ENCODE assay signal across 17 cellular contexts in genomic region chrX:24528605-24529004, GRCh38.
"Had no signal": no experiment of that assay in that cellular context is flagged by ENCODE, and none has a peak within 500 bp of the region (broad histone marks: within the 10 kb centered on the region; RNA-seq: fewer than 3 reads in every experiment).

No MANE protein-coding gene starts in this region.

- ATAC-seq: natural killer cell; stimulated activated effector memory CD8-positive, alpha-beta T cell treated with anti-CD3 and anti-CD28 coated beads, Interleukin-12 subunit alpha, Interleukin-12 subunit beta, amount 100 ng/mL, for 72 hours had no signal

- H3K27ac Mint-ChIP-seq: activated B cell treated with CpG ODN at 0.5 μM for 24 hours; activated naive CD8-positive, alpha-beta T cell treated with anti-CD3 and anti-CD28 coated beads for 36 hours; activated T-helper 1 cell treated with anti-CD3 and anti-CD28 coated beads, Interleukin-12 subunit alpha, Interleukin-12 subunit beta, Interleukin-2, Interleukin-4 antibody, amounts not matched to agents 30 ng/mL and 10 ng/mL and 1 ng/mL, durations not matched to agents 14 hours and 24 hours and 36 hours; immature natural killer cell; natural killer cell; stimulated activated effector memory CD8-positive, alpha-beta T cell treated with anti-CD3 and anti-CD28 coated beads, Interleukin-12 subunit alpha, Interleukin-12 subunit beta, amount 100 ng/mL, for 72 hours had no signal

- H3K27me3 ChIP-seq: colonic mucosa, esophagus squamous epithelium had no signal

- H3K4me3 ChIP-seq: colonic mucosa, esophagus squamous epithelium had no signal

- H3K27me3 Mint-ChIP-seq: activated B cell treated with CpG ODN at 0.5 μM for 24 hours; activated CD4-positive, alpha-beta T cell treated with anti-CD3 and anti-CD28 coated beads, Interleukin-2, amount 10 ng/mL, durations not matched to agents 24 days and 14 days; activated naive CD8-positive, alpha-beta T cell treated with anti-CD3 and anti-CD28 coated beads for 36 hours; brain had no signal

- H3K36me3 Mint-ChIP-seq: activated naive CD8-positive, alpha-beta T cell treated with anti-CD3 and anti-CD28 coated beads for 36 hours; natural killer cell had no signal

- FAIRE-seq: endothelial cell of umbilical vein, TTC549 had no signal

- H3K4me1 ChIP-seq: colonic mucosa, esophagus squamous epithelium had no signal

- H3K9me3 ChIP-seq: colonic mucosa, esophagus squamous epithelium had no signal

- H3K4me1 Mint-ChIP-seq: activated B cell treated with CpG ODN at 0.5 μM for 24 hours; activated CD4-positive, alpha-beta T cell treated with anti-CD3 and anti-CD28 coated beads, Interleukin-2, amount 10 ng/mL, durations not matched to agents 24 days and 14 days; activated naive CD8-positive, alpha-beta T cell treated with anti-CD3 and anti-CD28 coated beads for 36 hours; immature natural killer cell; natural killer cell; stimulated activated effector memory CD8-positive, alpha-beta T cell treated with anti-CD3 and anti-CD28 coated beads, Interleukin-12 subunit alpha, Interleukin-12 subunit beta, amount 100 ng/mL, for 72 hours had no signal

- DNase-seq: activated B cell treated with CpG ODN at 0.5 μM for 24 hours; activated CD4-positive, alpha-beta T cell treated with anti-CD3 and anti-CD28 coated beads, Interleukin-2, amount 10 ng/mL, durations not matched to agents 24 days and 14 days; activated naive CD8-positive, alpha-beta T cell treated with anti-CD3 and anti-CD28 coated beads for 36 hours; central memory CD4-positive, alpha-beta T cell; colonic mucosa; effector CD4-positive, alpha-beta T cell; esophagus squamous epithelium; hippocampal formation; immature natural killer cell; mesenchymal stem cell; natural killer cell; occipital lobe had no signal

- H3K27ac ChIP-seq: colonic mucosa, esophagus squamous epithelium had no signal

- H3K36me3 ChIP-seq: colonic mucosa had no signal

- H3K4me3 Mint-ChIP-seq: activated B cell treated with CpG ODN at 0.5 μM for 24 hours; activated CD4-positive, alpha-beta T cell treated with anti-CD3 and anti-CD28 coated beads, Interleukin-2, amount 10 ng/mL, durations not matched to agents 24 days and 14 days; activated naive CD8-positive, alpha-beta T cell treated with anti-CD3 and anti-CD28 coated beads for 36 hours; activated T-helper 1 cell treated with anti-CD3 and anti-CD28 coated beads, Interleukin-12 subunit alpha, Interleukin-12 subunit beta, Interleukin-2, Interleukin-4 antibody, amounts not matched to agents 30 ng/mL and 10 ng/mL and 1 ng/mL, durations not matched to agents 14 hours and 24 hours and 36 hours; immature natural killer cell; natural killer cell; stimulated activated effector memory CD8-positive, alpha-beta T cell treated with anti-CD3 and anti-CD28 coated beads, Interleukin-12 subunit alpha, Interleukin-12 subunit beta, amount 100 ng/mL, for 72 hours had no signal

- H3K9me3 Mint-ChIP-seq: activated B cell treated with CpG ODN at 0.5 μM for 24 hours; activated CD4-positive, alpha-beta T cell treated with anti-CD3 and anti-CD28 coated beads, Interleukin-2, amount 10 ng/mL, durations not matched to agents 24 days and 14 days; activated naive CD8-positive, alpha-beta T cell treated with anti-CD3 and anti-CD28 coated beads for 36 hours; activated T-helper 1 cell treated with anti-CD3 and anti-CD28 coated beads, Interleukin-12 subunit alpha, Interleukin-12 subunit beta, Interleukin-2, Interleukin-4 antibody, amounts not matched to agents 30 ng/mL and 10 ng/mL and 1 ng/mL, durations not matched to agents 14 hours and 24 hours and 36 hours; brain; immature natural killer cell; natural killer cell; stimulated activated effector memory CD8-positive, alpha-beta T cell treated with anti-CD3 and anti-CD28 coated beads, Interleukin-12 subunit alpha, Interleukin-12 subunit beta, amount 100 ng/mL, for 72 hours had no signal
